22 cellular contexts compared by ENCODE assay signal in the genomic region with DNA sequence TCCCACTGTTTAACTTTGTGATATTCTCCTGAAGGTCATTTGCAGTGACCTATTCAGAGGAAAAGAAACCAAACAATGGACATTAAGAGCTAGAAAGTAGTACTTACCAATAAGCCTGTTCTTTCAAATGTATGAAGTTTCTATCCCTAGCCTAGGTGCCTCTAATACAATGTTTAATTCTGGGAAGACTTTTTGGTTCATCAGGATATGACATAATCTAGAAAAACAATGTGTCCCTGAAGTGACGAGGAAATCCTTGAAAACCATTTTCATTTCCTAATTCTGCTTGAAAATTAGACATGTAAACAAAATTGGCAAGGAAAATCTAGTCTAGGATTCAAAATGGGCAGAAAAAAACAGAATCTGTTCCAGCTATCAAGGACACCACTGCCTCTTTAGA. TPM values are rescaled to one million over a fixed set of nuclear protein-coding genes. Genes with fewer than 3 reads are reported as not detected.
DNase-seq lines count a peak whose midpoint lies in the region; ATAC-seq and TF ChIP-seq lines count a peak whose summit lies in the region.
"Had no signal": no experiment of that assay in that cellular context is flagged by ENCODE, and none has a peak within 500 bp of the region (broad histone marks: within the 10 kb centered on the region; RNA-seq: fewer than 3 reads in every experiment).

No MANE protein-coding gene starts in this region.

- TF ChIP-seq POLR2A in spleen (IDR thresholded peaks at IDR 0.05) = no peak

- H3K9me3 ChIP-seq in spleen (no peaks in the 10 kb centered on the region), colonic mucosa (no peaks in the 10 kb centered on the region)
- H3K9me3 ChIP-seq: SJCRH30 had no signal

- intact Hi-C loops in spleen (cut with DNase I; ENCODE audit: low total_unique reads) (no loop called here), colonic mucosa (cut with DNase I) (no loop called here)

- no peaks in the 10 kb centered on the region for H3K4me1 Mint-ChIP-seq in activated naive CD4-positive, alpha-beta T cell treated with anti-CD3 and anti-CD28 coated beads, Interleukin-2, amount 50 U/mL, for 24 hours
- peaks cover 13 to 16% (median 14%) of the 10 kb centered on the region in 3 donors for H3K4me1 Mint-ChIP-seq in IgD-negative memory B cell

- TF ChIP-seq CTCF in spleen (IDR thresholded peaks at IDR 0.05 in 8 of 11, conservative IDR thresholded peaks at IDR 0.05 in 3 of 11) (no peak), colonic mucosa (IDR thresholded peaks at IDR 0.05) (no peak)

- H3K36me3 ChIP-seq in spleen = peaks cover 0 to 81% (median 25%) of the 10 kb centered on the region in 6 donors
- H3K36me3 ChIP-seq in colonic mucosa = no peaks in the 10 kb centered on the region
- H3K36me3 ChIP-seq: SJCRH30 had no signal

- H3K4me1 ChIP-seq in spleen (peaks cover 0 to 15% (median 0%) of the 10 kb centered on the region in 6 donors), colonic mucosa (no peaks in the 10 kb centered on the region)
- H3K4me1 ChIP-seq: BLaER1, SJCRH30 had no signal

- no peak for ATAC-seq in GM18517 (IDR thresholded peaks at IDR 0.05; ENCODE audit: unreplicated experiment)
- ATAC-seq: Right ventricle myocardium inferior had no signal

- peak overlapping the region; percentile 46 for H3K27ac Mint-ChIP-seq in activated naive CD4-positive, alpha-beta T cell treated with anti-CD3 and anti-CD28 coated beads, Interleukin-2, amount 50 U/mL, for 24 hours
- peak overlapping the region in 2 of 3 donors; percentile 17 to 46 for H3K27ac Mint-ChIP-seq in IgD-negative memory B cell

- no peak overlapping the region for H3K4me3 Mint-ChIP-seq in activated naive CD4-positive, alpha-beta T cell treated with anti-CD3 and anti-CD28 coated beads, Interleukin-2, amount 50 U/mL, for 24 hours
- no peak overlapping the region for H3K4me3 Mint-ChIP-seq in IgD-negative memory B cell
- H3K4me3 Mint-ChIP-seq: CD4-positive, CD25-positive, alpha-beta regulatory T cell had no signal

- H3K27me3 ChIP-seq in spleen (replicated peaks in 1 of 7) = no peaks in the 10 kb centered on the region
- no peaks in the 10 kb centered on the region for H3K27me3 ChIP-seq in colonic mucosa
- H3K27me3 ChIP-seq: BLaER1, SJCRH30 had no signal

- H3K4me3 ChIP-seq in spleen (no peak overlapping the region), colonic mucosa (no peak overlapping the region)
- H3K4me3 ChIP-seq: BLaER1, PC-9, SJCRH30 had no signal

- H3K9ac ChIP-seq in colonic mucosa (ENCODE audit: low read depth in 2 of 2, low read length in 2 of 2) = no peak overlapping the region
- H3K9ac ChIP-seq: BLaER1, KMS-11 had no signal

- H3K27ac ChIP-seq in spleen (peak overlapping the region; percentile 37 to 83 (median 72)), colonic mucosa (no peak overlapping the region)
- H3K27ac ChIP-seq: BLaER1, KMS-11, PC-9, SJCRH30 had no signal

- H3K27me3 Mint-ChIP-seq in activated naive CD4-positive, alpha-beta T cell treated with anti-CD3 and anti-CD28 coated beads, Interleukin-2, amount 50 U/mL, for 24 hours = no peaks in the 10 kb centered on the region
- no peaks in the 10 kb centered on the region for H3K27me3 Mint-ChIP-seq in IgD-negative memory B cell
- H3K27me3 Mint-ChIP-seq: CD4-positive, CD25-positive, alpha-beta regulatory T cell had no signal

- H3K36me3 Mint-ChIP-seq in activated naive CD4-positive, alpha-beta T cell treated with anti-CD3 and anti-CD28 coated beads, Interleukin-2, amount 50 U/mL, for 24 hours = peaks cover 21% of the 10 kb centered on the region
- peaks cover 15% of the 10 kb centered on the region for H3K36me3 Mint-ChIP-seq in IgD-negative memory B cell

- no peaks in the 10 kb centered on the region for H3K9me3 Mint-ChIP-seq in activated naive CD4-positive, alpha-beta T cell treated with anti-CD3 and anti-CD28 coated beads, Interleukin-2, amount 50 U/mL, for 24 hours
- H3K9me3 Mint-ChIP-seq in IgD-negative memory B cell = peaks cover 0 to 3% (median 2%) of the 10 kb centered on the region in 3 donors

- no peak for DNase-seq in activated naive CD4-positive, alpha-beta T cell treated with Interleukin-2 at 50 U/mL for 16 hours
- DNase-seq in dermis blood vessel endothelial cell (peak; percentile 52), spleen (no peak), colonic mucosa (no peak)
- DNase-seq: CD4-positive, CD25-positive, alpha-beta regulatory T cell; DMS153; DND-41; H7; IMR-90; MM.1S; NCI-H1694; NCI-H2029 treated with DMSO at 0.1 percent for 48 hours; NCI-H2227 treated with DMSO at 0.1 percent for 48 hours; NCI-H526 treated with DMSO at 0.1 percent for 48 hours; PC-9; SJCRH30 had no signal

- WGBS in spleen, 5 donors = 50 to 78% (median 59%) methylated on average over 1 of the region's 1 CpG

RNA-seq across cellular contexts. Expression of gene ARHGAP19, which starts 36.1 kb away (rescaled TPM):
- 7.3 TPM for polyA plus RNA-seq in IgD-negative memory B cell
- total RNA-seq in dermis blood vessel endothelial cell = 11.4 and 18.1 TPM in 2 replicates
- 10 to 100 TPM; 17.5 to 35.3 (median 27.5) TPM for total RNA-seq in spleen
- 1 to 10 TPM; 3.1 to 7.4 (median 5.1) TPM for polyA plus RNA-seq in spleen
- total RNA-seq in colonic mucosa = 1 to 10 TPM; 8.0 to 9.8 TPM
